ENCODE assay signal across 8 cellular contexts in genomic region chrX:70289793-70290770, GRCh38. TPM values are rescaled to one million over a fixed set of nuclear protein-coding genes. Genes with fewer than 3 reads are reported as not detected.
DNase-seq lines count a peak whose midpoint lies in the region; ATAC-seq, FAIRE-seq and TF ChIP-seq lines count a peak whose summit lies in the region.

Gene KIF4A, plus strand, starts transcription at chrX:70290104. Its CDS starts 355 bp downstream, at chrX:70290459.
Gene PDZD11, minus strand, starts transcription at chrX:70289927. Its CDS starts 586 bp downstream, at chrX:70289341.

- FAIRE-seq in GM12891 (lab: Jason Lieb, UNC) (peak; percentile 98), urothelium cell line (lab: Jason Lieb, UNC) (peak; percentile 53)

- peaks cover 0 to 33% of the 10 kb centered on the region in 2 donors for H3K36me3 ChIP-seq in psoas muscle (ENCODE audit: insufficient read depth in 1 of 2, low read depth in 1 of 2)

- DNase-seq in GM12891 (ENCODE audit: insufficient read length, low spot score) (peak; percentile 78), NCI-H1105 (lab: John Stamatoyannopoulos, UW) (peak; percentile 49), amniotic stem cell (lab: John Stamatoyannopoulos, UW) (peak; percentile 49), left ventricle myocardium superior (peak; percentile 85), psoas muscle (peak; percentile 82 to 90), urothelium cell line (ENCODE audit: low spot score) (peak; percentile 96)

- peak within 1 kb of the TSS; percentile 68 for H3K27ac ChIP-seq in psoas muscle

- ATAC-seq in HG02642 (IDR thresholded peaks at IDR 0.05; ENCODE audit: poor library complexity, unreplicated experiment) (peak; percentile 98), left ventricle myocardium superior (peak; percentile 100), psoas muscle (peak; percentile 99 to 100 (median 100))

- H3K9me3 ChIP-seq in psoas muscle, result no peaks in the 10 kb centered on the region

- no peaks in the 10 kb centered on the region for H3K4me1 ChIP-seq in psoas muscle

- peaks cover 0 to 17% (median 0%) of the 10 kb centered on the region in 3 donors for H3K27me3 ChIP-seq in psoas muscle (ENCODE audit: insufficient read depth in 3 of 3, low read length in 2 of 3)

- peak; percentile 78 for TF ChIP-seq POLR2A in GM12891 (IDR thresholded peaks at IDR 0.05; ENCODE audit: low read depth, low read length)

- intact Hi-C loops in T-helper 1 cell treated with Interleukin-12 subunit alpha and Interleukin-12 subunit beta and Interleukin-4 antibody, amounts not matched to agents 30 ng/mL and 1 ng/mL, for 36 hours (cut with micrococcal nuclease), result loop anchor here (1.0 to 10.0 kb wide), 7 partner anchors 45 to 1242 kb away; partner anchors contain the start of genes IGBP1 and OGT
- intact Hi-C loops in left ventricle myocardium superior (cut with micrococcal nuclease), result no loop called here
- intact Hi-C loops in psoas muscle (cut with DNase I), result loop anchor here in 1 of 2 donors (10.0 kb wide), 1 partner anchor 145 kb away; no protein-coding TSS in a partner anchor

- H3K4me3 ChIP-seq in psoas muscle, result peak within 1 kb of the TSS; percentile 70

- no peak for TF ChIP-seq CTCF in psoas muscle (IDR thresholded peaks at IDR 0.05)

- 0 to 32% (median 0%) methylated on average over 33 to 62 of the region's 62 CpGs for WGBS in psoas muscle, 3 donors

TF ChIP-seq in GM12891, 5 proteins besides CTCF, POLR2A, EP300 and RAD21:
- TF ChIP-seq TAF1 (IDR thresholded peaks at IDR 0.05; ENCODE audit: low read depth, low read length) (no peak), PAX5 (IDR thresholded peaks at IDR 0.05; ENCODE audit: insufficient read depth, low read length, severe bottlenecking) (no peak), POLR2AphosphoS5 (IDR thresholded peaks at IDR 0.05; ENCODE audit: low read depth, low read length) (0 out of 2 replicates have a peak, but pooled peaks have one; percentile 67), POU2F2 (IDR thresholded peaks at IDR 0.05; ENCODE audit: low read depth, low read length) (no peak), SPI1 (IDR thresholded peaks at IDR 0.05; ENCODE audit: low read depth, low read length) (no peak)

RNA-seq across cellular contexts. Expression of gene KIF4A, which starts in this region (rescaled TPM):
- polyA plus RNA-seq in GM12891 (2012; ENCODE audit: low read depth, missing spikeins), result 10.0 TPM
- 29.6 and 30.0 TPM in 2 replicates for total RNA-seq in T-helper 1 cell treated with Interleukin-12 subunit alpha and Interleukin-12 subunit beta and Interleukin-4 antibody, amounts not matched to agents 30 ng/mL and 1 ng/mL, for 36 hours
- total RNA-seq in left ventricle myocardium superior, result 0.40 TPM
- total RNA-seq in psoas muscle, result under 1 TPM in 3 of 4 donors, not detected in 1; 0.07 to 0.15 (median 0.08) TPM
- polyA plus RNA-seq in psoas muscle, result under 1 TPM in 2 of 3 donors, not detected in 1; 0.04 TPM

RNA-seq across cellular contexts. Expression of gene PDZD11, which starts in this region (rescaled TPM):
- 44.3 TPM for polyA plus RNA-seq in GM12891 (2012; ENCODE audit: low read depth, missing spikeins)
- 32.4 and 36.1 TPM in 2 replicates for total RNA-seq in T-helper 1 cell treated with Interleukin-12 subunit alpha and Interleukin-12 subunit beta and Interleukin-4 antibody, amounts not matched to agents 30 ng/mL and 1 ng/mL, for 36 hours
- 33.7 TPM for total RNA-seq in left ventricle myocardium superior
- total RNA-seq in psoas muscle, result 10 to 100 TPM; 18.5 to 26.2 (median 19.7) TPM
- 10 to 100 TPM; 22.0 to 28.7 (median 27.9) TPM for polyA plus RNA-seq in psoas muscle

Comparison
In these comparisons a context has a peak if more than half of its experiments do, and no peak if none do; other contexts are left out.
1. Peak in every context shown above with its lines: DNase-seq, ATAC-seq, H3K4me3 ChIP-seq and H3K27ac ChIP-seq.
2. RNA of gene KIF4A (total RNA-seq): 29.6 to 30.0 TPM in T-helper 1 cell treated with Interleukin-12 subunit alpha and Interleukin-12 subunit beta and Interleukin-4 antibody, amounts not matched to agents 30 ng/mL and 1 ng/mL, for 36 hours; 0.40 TPM in left ventricle myocardium superior (single experiment) and 0.07 to 0.15 TPM in psoas muscle; every median in the first group is over 10 times any median in the second.